14 cellular contexts compared by ENCODE assay signal in the genomic region with DNA sequence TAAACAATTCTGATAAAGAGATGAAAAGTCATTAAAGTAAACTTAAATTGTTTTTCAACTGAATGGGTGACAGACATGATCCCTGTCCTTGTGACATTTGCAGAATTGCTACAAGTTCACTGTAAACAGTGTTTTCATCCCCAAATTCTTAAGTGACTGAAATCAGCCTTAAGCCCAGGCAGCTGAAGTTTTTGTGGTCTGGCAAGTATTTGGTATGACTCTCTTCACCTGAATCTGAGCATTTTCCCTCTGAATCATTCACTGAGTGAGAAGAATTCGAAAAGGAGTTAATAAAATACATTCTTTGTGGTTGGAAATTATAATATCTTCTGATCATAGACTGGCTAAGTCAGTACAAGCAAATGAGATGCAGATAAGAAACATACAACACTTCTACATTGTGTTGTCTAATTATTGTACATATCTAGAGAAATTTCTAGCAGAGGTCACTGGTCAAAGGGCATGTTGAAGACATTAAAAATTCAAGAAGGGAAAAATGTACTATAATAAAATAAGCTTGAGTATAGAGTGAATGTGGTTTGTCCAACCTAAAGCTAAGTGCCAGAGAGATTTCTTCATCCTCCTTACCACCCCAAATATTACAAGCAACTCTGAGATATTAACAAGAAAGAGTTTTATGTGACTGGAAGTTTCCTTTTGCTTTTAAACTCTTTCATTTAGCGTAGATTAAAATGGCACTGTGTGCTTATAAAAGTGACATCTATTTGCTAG.
DNase-seq lines count a peak whose midpoint lies in the region; ATAC-seq and TF ChIP-seq lines count a peak whose summit lies in the region.
"Had no signal": no experiment of that assay in that cellular context is flagged by ENCODE, and none has a peak within 500 bp of the region (broad histone marks: within the 10 kb centered on the region; RNA-seq: fewer than 3 reads in every experiment).

No MANE protein-coding gene starts in this region.

- no peak overlapping the region for H3K27ac Mint-ChIP-seq in GM23338
- no peak overlapping the region for H3K27ac Mint-ChIP-seq in glutamatergic neuron (ENCODE audit: unreplicated experiment)
- H3K27ac Mint-ChIP-seq: activated naive CD4-positive, alpha-beta T cell treated with anti-CD3 and anti-CD28 coated beads, Interleukin-2, amount 10 ng/mL, durations not matched to agents 7 days and 5 days had no signal

- H3K36me3 ChIP-seq in GM23338 (ENCODE audit: insufficient read depth): no peaks in the 10 kb centered on the region

- H3K4me2 ChIP-seq in GM23338: no peak overlapping the region

- no peaks in the 10 kb centered on the region for H3K27me3 ChIP-seq in GM23338 (ENCODE audit: insufficient read depth)
- H3K27me3 ChIP-seq: dorsolateral prefrontal cortex had no signal

- no peak overlapping the region for H3K4me3 Mint-ChIP-seq in GM23338
- no peak overlapping the region for H3K4me3 Mint-ChIP-seq in glutamatergic neuron (ENCODE audit: unreplicated experiment)
- H3K4me3 Mint-ChIP-seq: activated naive CD4-positive, alpha-beta T cell treated with anti-CD3 and anti-CD28 coated beads, Interleukin-2, amount 10 ng/mL, durations not matched to agents 7 days and 5 days had no signal

- DNase-seq in H4 (ENCODE audit: low spot score) (peak; percentile 86), fibroblast of the conjunctiva (ENCODE audit: low read depth) (peak; percentile 47), stromal cell of bone marrow (ENCODE audit: low read depth) (peak; percentile 33), GM23338 (ENCODE audit: low spot score) (no peak), glutamatergic neuron (no peak)
- DNase-seq: activated CD4-positive, alpha-beta T cell treated with anti-CD3 and anti-CD28 coated beads for 4 hours; activated naive CD4-positive, alpha-beta T cell treated with anti-CD3 and anti-CD28 coated beads, Interleukin-2, amount 10 ng/mL, durations not matched to agents 7 days and 5 days; dorsolateral prefrontal cortex; NCI-H146; NCI-H82 had no signal

- H3F3A ChIP-seq in GM23338 (replicated peaks; ENCODE audit: low read depth): no peaks in the 10 kb centered on the region

- ATAC-seq in SK-N-SH treated with all-trans-retinoic acid at 6 μM for 48 hours (peak; percentile 94), GM23338 (no peak), HG03159 (IDR thresholded peaks at IDR 0.05; ENCODE audit: unreplicated experiment) (no peak), GM21360 (IDR thresholded peaks at IDR 0.05; ENCODE audit: unreplicated experiment) (no peak)

- no peak overlapping the region for H3K4me3 ChIP-seq in GM23338
- H3K4me3 ChIP-seq: dorsolateral prefrontal cortex, skin epidermis had no signal

- no peaks in the 10 kb centered on the region for H3K9me3 Mint-ChIP-seq in GM23338
- no peaks in the 10 kb centered on the region for H3K9me3 Mint-ChIP-seq in glutamatergic neuron (ENCODE audit: unreplicated experiment)
- H3K9me3 Mint-ChIP-seq: activated naive CD4-positive, alpha-beta T cell treated with anti-CD3 and anti-CD28 coated beads, Interleukin-2, amount 10 ng/mL, durations not matched to agents 7 days and 5 days had no signal

- no peaks in the 10 kb centered on the region for H3K79me2 ChIP-seq in GM23338 (replicated peaks; ENCODE audit: insufficient read depth)

- no peaks in the 10 kb centered on the region for H3K36me3 Mint-ChIP-seq in GM23338 (ENCODE audit: low read depth)
- no peaks in the 10 kb centered on the region for H3K36me3 Mint-ChIP-seq in glutamatergic neuron (ENCODE audit: unreplicated experiment)
- H3K36me3 Mint-ChIP-seq: activated naive CD4-positive, alpha-beta T cell treated with anti-CD3 and anti-CD28 coated beads, Interleukin-2, amount 10 ng/mL, durations not matched to agents 7 days and 5 days had no signal

- no peak for TF ChIP-seq CTCF in GM23338 (conservative IDR thresholded peaks at IDR 0.05; ENCODE audit: low read depth in 2 of 2)
- TF ChIP-seq CTCF in glutamatergic neuron (IDR thresholded peaks at IDR 0.05; ENCODE audit: partially characterized antibody, unreplicated experiment): no peak

- no peaks in the 10 kb centered on the region for H3K9me2 ChIP-seq in GM23338 (ENCODE audit: insufficient read depth)

- H2AFZ ChIP-seq in GM23338: no peak overlapping the region

- H3K27ac ChIP-seq in GM23338 (ENCODE audit: low read depth): no peak overlapping the region
- H3K27ac ChIP-seq: dorsolateral prefrontal cortex had no signal

- H4K20me1 ChIP-seq in GM23338 (replicated peaks; ENCODE audit: insufficient read depth): no peaks in the 10 kb centered on the region

- H3K27me3 Mint-ChIP-seq in GM23338 (ENCODE audit: insufficient read depth, low read depth, poor library complexity) (no peaks in the 10 kb centered on the region), glutamatergic neuron (ENCODE audit: unreplicated experiment) (no peaks in the 10 kb centered on the region)
- H3K27me3 Mint-ChIP-seq: activated naive CD4-positive, alpha-beta T cell treated with anti-CD3 and anti-CD28 coated beads, Interleukin-2, amount 10 ng/mL, durations not matched to agents 7 days and 5 days had no signal

- no peaks in the 10 kb centered on the region for H3K4me1 ChIP-seq in GM23338 (ENCODE audit: insufficient read depth)

- H3K4me1 Mint-ChIP-seq in GM23338: peaks cover 9% of the 10 kb centered on the region; the same call in 2 of the 3 replicates
- H3K4me1 Mint-ChIP-seq in glutamatergic neuron (ENCODE audit: low read depth, unreplicated experiment): peaks cover 4% of the 10 kb centered on the region
- H3K4me1 Mint-ChIP-seq: activated naive CD4-positive, alpha-beta T cell treated with anti-CD3 and anti-CD28 coated beads, Interleukin-2, amount 10 ng/mL, durations not matched to agents 7 days and 5 days had no signal

TF ChIP-seq in SK-N-SH treated with all-trans-retinoic acid at 6 μM for 48 hours, 23 proteins besides CTCF, POLR2A, EP300 and RAD21:
- TF ChIP-seq PPARA (CRISPR knock-in tag; IDR thresholded peaks at IDR 0.05; ENCODE audit: borderline replicate concordance) (no peak), ISL1 (CRISPR knock-in tag; IDR thresholded peaks at IDR 0.05) (peak; percentile 54; the same call in 1 of the 2 replicates)

TF ChIP-seq in GM23338, 12 proteins besides CTCF, POLR2A, EP300 and RAD21 (continues in another document):
- TF ChIP-seq JUNB (IDR thresholded peaks at IDR 0.05; ENCODE audit: unreplicated experiment) (no peak), ZNF114 (CRISPR knock-in tag; IDR thresholded peaks at IDR 0.05) (no peak), NANOG (IDR thresholded peaks at IDR 0.05; ENCODE audit: borderline replicate concordance) (no peak), STAT1 (IDR thresholded peaks at IDR 0.05; ENCODE audit: unreplicated experiment) (no peak), EZH2phosphoT487 (IDR thresholded peaks at IDR 0.05; ENCODE audit: unreplicated experiment) (no peak), CREB1 (CRISPR knock-in tag; IDR thresholded peaks at IDR 0.05; ENCODE audit: low read depth) (no peak), EZH2 (IDR thresholded peaks at IDR 0.05; ENCODE audit: low read depth, unreplicated experiment) (no peak)
- TF ChIP-seq, protein P1, sequence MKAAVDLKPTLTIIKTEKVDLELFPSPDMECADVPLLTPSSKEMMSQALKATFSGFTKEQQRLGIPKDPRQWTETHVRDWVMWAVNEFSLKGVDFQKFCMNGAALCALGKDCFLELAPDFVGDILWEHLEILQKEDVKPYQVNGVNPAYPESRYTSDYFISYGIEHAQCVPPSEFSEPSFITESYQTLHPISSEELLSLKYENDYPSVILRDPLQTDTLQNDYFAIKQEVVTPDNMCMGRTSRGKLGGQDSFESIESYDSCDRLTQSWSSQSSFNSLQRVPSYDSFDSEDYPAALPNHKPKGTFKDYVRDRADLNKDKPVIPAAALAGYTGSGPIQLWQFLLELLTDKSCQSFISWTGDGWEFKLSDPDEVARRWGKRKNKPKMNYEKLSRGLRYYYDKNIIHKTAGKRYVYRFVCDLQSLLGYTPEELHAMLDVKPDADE (IDR thresholded peaks at IDR 0.05): no peak
- TF ChIP-seq, protein P2, sequence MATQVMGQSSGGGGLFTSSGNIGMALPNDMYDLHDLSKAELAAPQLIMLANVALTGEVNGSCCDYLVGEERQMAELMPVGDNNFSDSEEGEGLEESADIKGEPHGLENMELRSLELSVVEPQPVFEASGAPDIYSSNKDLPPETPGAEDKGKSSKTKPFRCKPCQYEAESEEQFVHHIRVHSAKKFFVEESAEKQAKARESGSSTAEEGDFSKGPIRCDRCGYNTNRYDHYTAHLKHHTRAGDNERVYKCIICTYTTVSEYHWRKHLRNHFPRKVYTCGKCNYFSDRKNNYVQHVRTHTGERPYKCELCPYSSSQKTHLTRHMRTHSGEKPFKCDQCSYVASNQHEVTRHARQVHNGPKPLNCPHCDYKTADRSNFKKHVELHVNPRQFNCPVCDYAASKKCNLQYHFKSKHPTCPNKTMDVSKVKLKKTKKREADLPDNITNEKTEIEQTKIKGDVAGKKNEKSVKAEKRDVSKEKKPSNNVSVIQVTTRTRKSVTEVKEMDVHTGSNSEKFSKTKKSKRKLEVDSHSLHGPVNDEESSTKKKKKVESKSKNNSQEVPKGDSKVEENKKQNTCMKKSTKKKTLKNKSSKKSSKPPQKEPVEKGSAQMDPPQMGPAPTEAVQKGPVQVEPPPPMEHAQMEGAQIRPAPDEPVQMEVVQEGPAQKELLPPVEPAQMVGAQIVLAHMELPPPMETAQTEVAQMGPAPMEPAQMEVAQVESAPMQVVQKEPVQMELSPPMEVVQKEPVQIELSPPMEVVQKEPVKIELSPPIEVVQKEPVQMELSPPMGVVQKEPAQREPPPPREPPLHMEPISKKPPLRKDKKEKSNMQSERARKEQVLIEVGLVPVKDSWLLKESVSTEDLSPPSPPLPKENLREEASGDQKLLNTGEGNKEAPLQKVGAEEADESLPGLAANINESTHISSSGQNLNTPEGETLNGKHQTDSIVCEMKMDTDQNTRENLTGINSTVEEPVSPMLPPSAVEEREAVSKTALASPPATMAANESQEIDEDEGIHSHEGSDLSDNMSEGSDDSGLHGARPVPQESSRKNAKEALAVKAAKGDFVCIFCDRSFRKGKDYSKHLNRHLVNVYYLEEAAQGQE (IDR thresholded peaks at IDR 0.05; ENCODE audit: unreplicated experiment): no peak

Comparison
In these comparisons a context has a peak if more than half of its experiments do, and no peak if none do; other contexts are left out.
1. DNase-seq: peak in H4 (single experiment), fibroblast of the conjunctiva (single experiment) and stromal cell of bone marrow (single experiment); none in GM23338 (single experiment) and glutamatergic neuron (single experiment).